12 cellular contexts compared by ENCODE assay signal in the genomic region with DNA sequence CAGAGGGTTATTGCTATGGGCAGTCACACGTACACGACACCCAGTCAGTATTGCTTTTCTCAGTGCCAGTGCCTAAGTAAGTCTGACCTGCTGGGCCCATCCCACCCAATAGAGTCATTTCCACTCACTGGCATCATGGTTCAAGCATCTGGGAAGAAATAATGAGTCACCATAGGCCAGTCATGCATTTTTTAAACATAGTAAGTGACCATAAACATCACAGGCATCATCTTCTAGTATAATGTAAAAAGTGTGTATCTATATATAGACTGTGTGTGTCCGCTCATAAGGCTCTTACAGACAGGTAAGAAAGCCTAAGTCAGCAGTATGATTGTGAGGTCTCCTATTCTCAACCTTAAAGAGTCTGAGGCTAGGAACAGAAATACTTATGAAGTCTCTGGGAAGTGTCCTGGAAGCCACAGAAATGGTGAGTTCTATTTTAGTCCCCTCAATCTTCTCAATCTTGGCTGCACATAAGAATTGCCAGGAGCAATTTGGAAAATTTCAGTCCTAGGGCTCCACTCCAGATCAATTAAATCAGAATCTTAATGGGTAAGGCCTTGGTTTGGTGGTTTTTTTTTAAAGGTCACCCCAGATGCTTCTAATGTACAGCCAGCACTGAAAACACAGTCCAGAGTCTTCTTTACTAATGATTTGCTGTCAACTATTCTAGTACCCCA.
DNase-seq lines count a peak whose midpoint lies in the region; ATAC-seq, FAIRE-seq and TF ChIP-seq lines count a peak whose summit lies in the region.
"Had no signal": no experiment of that assay in that cellular context is flagged by ENCODE, and none has a peak within 500 bp of the region (broad histone marks: within the 10 kb centered on the region; RNA-seq: fewer than 3 reads in every experiment).

No MANE protein-coding gene starts in this region.

- in situ Hi-C loops in GM13977 (cut with MboI; ENCODE audit: low pct_unique_long_range_greater_than_20kb, low sequenced_read_pairs, unreplicated experiment): no loop called here

- H3K4me1 Mint-ChIP-seq in osteocyte (ENCODE audit: unreplicated experiment): peaks cover 71% of the 10 kb centered on the region

- no peak for TF ChIP-seq CTCF in osteocyte (IDR thresholded peaks at IDR 0.05)
- TF ChIP-seq CTCF in GM13977 (IDR thresholded peaks at IDR 0.05; ENCODE audit: extremely low read depth, insufficient read depth, missing control alignments): no peak

- peak overlapping the region; percentile 94 for H3K27ac Mint-ChIP-seq in osteocyte (ENCODE audit: unreplicated experiment)

- H3K36me3 Mint-ChIP-seq in osteocyte (ENCODE audit: unreplicated experiment): no peaks in the 10 kb centered on the region

- no peak overlapping the region for H3K4me3 Mint-ChIP-seq in osteocyte (ENCODE audit: unreplicated experiment)

- ATAC-seq in HG03469 (IDR thresholded peaks at IDR 0.05; ENCODE audit: unreplicated experiment): no peak

- DNase-seq in AG20443 (ENCODE audit: low spot score) (peak; percentile 89), RCC 7860 (ENCODE audit: low spot score) (peak; percentile 75), dermis microvascular lymphatic vessel endothelial cell (ENCODE audit: low read depth in 2 of 2) (peak; percentile 11 to 87), osteocyte (ENCODE audit: extremely low spot score, unreplicated experiment) (no peak), anterior cingulate cortex (lab: John Stamatoyannopoulos, UW) (no peak), NCI-H146 (lab: John Stamatoyannopoulos, UW) (no peak), GM13977 (ENCODE audit: low spot score) (no peak)
- DNase-seq: activated CD4-positive, CD25-positive, alpha-beta regulatory T cell; amygdala; COR-L47; KG1 had no signal

- no peaks in the 10 kb centered on the region for H3K27me3 Mint-ChIP-seq in osteocyte (ENCODE audit: unreplicated experiment)

- H3K9me3 Mint-ChIP-seq in osteocyte (ENCODE audit: unreplicated experiment): no peaks in the 10 kb centered on the region

- peak; percentile 16 for FAIRE-seq in RCC 7860 (lab: Jason Lieb, UNC)

Comparison
In these comparisons a context has a peak if more than half of its experiments do, and no peak if none do; other contexts are left out.
1. DNase-seq: peak in AG20443 (single experiment), RCC 7860 (single experiment) and dermis microvascular lymphatic vessel endothelial cell (2 of 2); none in osteocyte (single experiment), anterior cingulate cortex (0 of 58), NCI-H146 (single experiment) and GM13977 (single experiment).